ENCODE assay signal across 1 cellular context in the genomic region with DNA sequence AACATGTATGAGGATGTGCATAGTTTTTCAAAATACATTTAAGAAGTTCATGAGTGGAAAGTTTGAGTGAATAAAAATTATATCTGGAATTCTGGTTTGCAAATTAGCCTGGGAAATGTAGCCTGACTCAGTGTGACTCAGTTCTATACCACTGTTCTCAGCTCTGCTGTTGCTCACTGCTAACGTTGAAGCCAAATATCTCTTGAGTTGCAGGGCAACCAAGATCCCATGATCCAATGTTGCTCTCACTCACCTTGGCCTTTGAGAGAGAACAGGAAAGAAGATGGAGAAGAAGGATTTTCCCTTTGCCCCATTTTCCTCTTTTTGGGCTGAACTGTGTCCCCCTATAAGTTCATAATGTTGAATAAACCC.
TF ChIP-seq lines count a peak whose summit lies in the region.

No MANE protein-coding gene starts in this region.

TF ChIP-seq in IMR-90, 13 proteins besides CTCF, POLR2A, EP300 and RAD21:
- TF ChIP-seq CHD1 (IDR thresholded peaks at IDR 0.05; ENCODE audit: low read depth, low read length) (no peak), NFE2L2 (IDR thresholded peaks at IDR 0.05; ENCODE audit: low read depth, low read length) (no peak), MAZ (IDR thresholded peaks at IDR 0.05; ENCODE audit: borderline replicate concordance, low read depth, low read length) (no peak), CEBPB (IDR thresholded peaks at IDR 0.05; ENCODE audit: low read depth, low read length) (no peak), RFX5 (IDR thresholded peaks at IDR 0.05; ENCODE audit: low read depth, low read length) (no peak), SMC3 (IDR thresholded peaks at IDR 0.05; ENCODE audit: low read depth, low read length) (no peak), USF2 (IDR thresholded peaks at IDR 0.05; ENCODE audit: low read depth, low read length) (no peak), RCOR1 (IDR thresholded peaks at IDR 0.05; ENCODE audit: insufficient replicate concordance, low read length) (no peak), MAFK (IDR thresholded peaks at IDR 0.05; ENCODE audit: low read depth, low read length) (no peak), FOS (IDR thresholded peaks at IDR 0.05; ENCODE audit: low read depth, low read length) (no peak), MXI1 (IDR thresholded peaks at IDR 0.05; ENCODE audit: borderline replicate concordance, low read depth, low read length) (no peak), ELK1 (IDR thresholded peaks at IDR 0.05; ENCODE audit: borderline replicate concordance, low read depth, low read length) (no peak), BHLHE40 (IDR thresholded peaks at IDR 0.05; ENCODE audit: low read depth, low read length) (no peak)
